ENCODE assay signal across 1 cellular context in genomic region chr3:128075516-128076464, GRCh38.
TF ChIP-seq lines count a peak whose summit lies in the region.

No MANE protein-coding gene starts in this region.

TF ChIP-seq in K562, 482 proteins besides CTCF, POLR2A, EP300 and RAD21 (continued from another document and continues in another):
- no peak for TF ChIP-seq THRA (IDR thresholded peaks at IDR 0.05)
- no peak for TF ChIP-seq IFI16 (CRISPR knock-in tag; IDR thresholded peaks at IDR 0.05)
- peak; percentile 65 for TF ChIP-seq TFAP4 (CRISPR knock-in tag; IDR thresholded peaks at IDR 0.05; ENCODE audit: borderline replicate concordance)
- TF ChIP-seq FOXO4 (CRISPR knock-in tag; IDR thresholded peaks at IDR 0.05): no peak
- no peak for TF ChIP-seq CCAR2 (IDR thresholded peaks at IDR 0.05; ENCODE audit: low read depth, low read length)
- TF ChIP-seq FOXP1 (CRISPR knock-in tag; IDR thresholded peaks at IDR 0.05): no peak
- TF ChIP-seq RBFOX2 (IDR thresholded peaks at IDR 0.05; ENCODE audit: low read depth, low read length): peak; percentile 72
- 0 out of 2 replicates have a peak, but pooled peaks have one; percentile 28 for TF ChIP-seq ZNF263 (CRISPR knock-in tag; IDR thresholded peaks at IDR 0.05; ENCODE audit: borderline replicate concordance)
- TF ChIP-seq POLR2AphosphoS5 (IDR thresholded peaks at IDR 0.05; ENCODE audit: control insufficient read depth, insufficient read depth, low read depth, low read length): no peak
- no peak for TF ChIP-seq RHOXF2B (CRISPR knock-in tag; conservative IDR thresholded peaks at IDR 0.05)
- peak; percentile 17 for TF ChIP-seq PCBP1 (IDR thresholded peaks at IDR 0.05; ENCODE audit: low read depth, low read length, poor library complexity, severe bottlenecking)
- no peak for TF ChIP-seq LEF1 (IDR thresholded peaks at IDR 0.05)
- TF ChIP-seq HDAC1 (IDR thresholded peaks at IDR 0.05): peak in 1 of 2 experiments; percentile 29; a peak in 1 of 4 replicates
- TF ChIP-seq ZNF311 (CRISPR knock-in tag; IDR thresholded peaks at IDR 0.05): no peak
- TF ChIP-seq LCOR (CRISPR knock-in tag; IDR thresholded peaks at IDR 0.05): peak; percentile 29; the same call in 1 of the 2 replicates
- TF ChIP-seq TBP (optimal IDR thresholded peaks at IDR 0.05; ENCODE audit: low read depth, low read length): peak; percentile 66
- peak; percentile 49; the same call in 1 of the 2 replicates for TF ChIP-seq JUND (IDR thresholded peaks at IDR 0.05; ENCODE audit: borderline replicate concordance, low read depth, low read length)
- TF ChIP-seq JUND (tag; IDR thresholded peaks at IDR 0.05; ENCODE audit: borderline replicate concordance, low read depth, low read length): no peak; the same call in 2 of the 3 replicates
- TF ChIP-seq USF1 (CRISPR knock-in tag; IDR thresholded peaks at IDR 0.05): no peak
- peak; percentile 23 for TF ChIP-seq RBM25 (IDR thresholded peaks at IDR 0.05; ENCODE audit: low read depth, low read length, severe bottlenecking)
- TF ChIP-seq GMEB1 (CRISPR knock-in tag; IDR thresholded peaks at IDR 0.05): peak; percentile 66
- TF ChIP-seq ARHGAP35 (IDR thresholded peaks at IDR 0.05; ENCODE audit: partially characterized antibody): no peak
- TF ChIP-seq VEZF1 (CRISPR knock-in tag; IDR thresholded peaks at IDR 0.05): peak; percentile 63
- peak; percentile 66 for TF ChIP-seq CXXC5 (CRISPR knock-in tag; IDR thresholded peaks at IDR 0.05)
- no peak for TF ChIP-seq ZNF431 (CRISPR knock-in tag; IDR thresholded peaks at IDR 0.05)
- TF ChIP-seq ZSCAN29 (IDR thresholded peaks at IDR 0.05): no peak
- no peak for TF ChIP-seq ZNF224 (CRISPR knock-in tag; IDR thresholded peaks at IDR 0.05)
- TF ChIP-seq PHF8 (IDR thresholded peaks at IDR 0.05; ENCODE audit: borderline replicate concordance, low read length): peak; percentile 33; the same call in 1 of the 2 replicates
- peak; percentile 67; the same call in 1 of the 2 replicates for TF ChIP-seq KLF13 (tag; IDR thresholded peaks at IDR 0.05; ENCODE audit: borderline replicate concordance, low read depth)
- TF ChIP-seq ETS1 (conservative IDR thresholded peaks at IDR 0.05; ENCODE audit: control insufficient read depth, low read depth, low read length): peak; percentile 65
- TF ChIP-seq THRB (CRISPR knock-in tag; conservative IDR thresholded peaks at IDR 0.05): no peak
- TF ChIP-seq CTCFL (IDR thresholded peaks at IDR 0.05; ENCODE audit: borderline replicate concordance, insufficient read depth, low read depth, low read length, poor library complexity, severe bottlenecking): peak; percentile 91
- TF ChIP-seq RNF2 (IDR thresholded peaks at IDR 0.05): peak; percentile 31; the same call in 1 of the 2 replicates
- TF ChIP-seq RBM15 (IDR thresholded peaks at IDR 0.05; ENCODE audit: insufficient read depth, low read length): no peak
- no peak for TF ChIP-seq ZFP91 (CRISPR knock-in tag; IDR thresholded peaks at IDR 0.05)
- peak; percentile 70; the same call in 1 of the 2 replicates for TF ChIP-seq ARID2 (IDR thresholded peaks at IDR 0.05)
- peak; percentile 65; the same call in 1 of the 2 replicates for TF ChIP-seq ESRRA (IDR thresholded peaks at IDR 0.05; ENCODE audit: borderline replicate concordance, low read depth)
- TF ChIP-seq FOSL1 (tag; conservative IDR thresholded peaks at IDR 0.05): 0 out of 2 replicates have a peak, but pooled peaks have one; percentile 6
- peak in 1 of 2 experiments; percentile 70; a peak in 1 of 4 replicates for TF ChIP-seq NONO (IDR thresholded peaks at IDR 0.05; ENCODE audit: low read depth in 2 of 2, low read length in 1 of 2)
- 0 out of 2 replicates have a peak, but pooled peaks have one; percentile 29 for TF ChIP-seq ELF2 (CRISPR knock-in tag; IDR thresholded peaks at IDR 0.05)
- TF ChIP-seq MTF1 (CRISPR knock-in tag; IDR thresholded peaks at IDR 0.05; ENCODE audit: borderline replicate concordance): no peak
- no peak for TF ChIP-seq HBP1 (CRISPR knock-in tag; IDR thresholded peaks at IDR 0.05)
- peak; percentile 74 for TF ChIP-seq RBM22 (IDR thresholded peaks at IDR 0.05; ENCODE audit: low read depth, low read length, poor library complexity, severe bottlenecking)
- no peak for TF ChIP-seq MCM5 (IDR thresholded peaks at IDR 0.05; ENCODE audit: low read depth)
- peak in 1 of 2 experiments; percentile 38; a peak in 1 of 4 replicates for TF ChIP-seq RCOR1 (IDR thresholded peaks at IDR 0.05; ENCODE audit: borderline replicate concordance in 1 of 2, low read depth in 2 of 2, low read length in 2 of 2)
- peak; percentile 46; the same call in 1 of the 2 replicates for TF ChIP-seq EP400 (IDR thresholded peaks at IDR 0.05)
- TF ChIP-seq ATF1 (CRISPR knock-in tag; IDR thresholded peaks at IDR 0.05): no peak
- TF ChIP-seq ATF1 (tag; IDR thresholded peaks at IDR 0.05): peak; percentile 49
- TF ChIP-seq NRF1 (conservative IDR thresholded peaks at IDR 0.05 in 1 of 2, IDR thresholded peaks at IDR 0.05 in 1 of 2): peak in 1 of 2 experiments; percentile 31; a peak in 1 of 4 replicates
